In genomic region chr7:88218428-88218745, GRCh38 we compare ENCODE assay signal across 8 cellular contexts. TPM values are rescaled to one million over a fixed set of nuclear protein-coding genes. Genes with fewer than 3 reads are reported as not detected.
DNase-seq lines count a peak whose midpoint lies in the region; ATAC-seq and TF ChIP-seq lines count a peak whose summit lies in the region.

No MANE protein-coding gene starts in this region.

- intact Hi-C loops in breast epithelium (cut with DNase I; ENCODE audit: low total_unique reads) = no loop called here

- H3K36me3 ChIP-seq in breast epithelium = peaks cover 4% of the 10 kb centered on the region

- peaks cover 46% of the 10 kb centered on the region for H3K36me3 Mint-ChIP-seq in stimulated activated naive CD8-positive, alpha-beta T cell treated with anti-CD3 and anti-CD28 coated beads, Interleukin-15, Interleukin-2, amounts not matched to agents 100 ng/mL and 50 ng/mL, for 24 hours (ENCODE audit: low read depth)
- peaks cover 5 to 10% of the 10 kb centered on the region in 2 donors for H3K36me3 Mint-ChIP-seq in naive B cell

- no peaks in the 10 kb centered on the region for H3K9me3 ChIP-seq in breast epithelium

- H3K4me1 Mint-ChIP-seq in stimulated activated naive CD8-positive, alpha-beta T cell treated with anti-CD3 and anti-CD28 coated beads, Interleukin-15, Interleukin-2, amounts not matched to agents 100 ng/mL and 50 ng/mL, for 24 hours (ENCODE audit: low read depth) = peaks cover 40% of the 10 kb centered on the region
- peaks cover 26 to 39% (median 31%) of the 10 kb centered on the region in 3 donors for H3K4me1 Mint-ChIP-seq in naive B cell

- peak overlapping the region; percentile 88 for H3K27ac Mint-ChIP-seq in stimulated activated naive CD8-positive, alpha-beta T cell treated with anti-CD3 and anti-CD28 coated beads, Interleukin-15, Interleukin-2, amounts not matched to agents 100 ng/mL and 50 ng/mL, for 24 hours
- peak overlapping the region; percentile 34 to 98 (median 92) for H3K27ac Mint-ChIP-seq in naive B cell

- no peaks in the 10 kb centered on the region for H3K27me3 ChIP-seq in breast epithelium

- no peak for ATAC-seq in stimulated activated naive CD8-positive, alpha-beta T cell treated with anti-CD3 and anti-CD28 coated beads, Interleukin-15, Interleukin-2, amounts not matched to agents 100 U/mL and 50 U/mL, for 24 hours
- ATAC-seq in naive B cell (ENCODE audit: low read depth in 2 of 2) = no peak
- no peak for ATAC-seq in HG03097 (IDR thresholded peaks at IDR 0.05; ENCODE audit: low FRiP score, unreplicated experiment)

- DNase-seq in stimulated activated naive CD8-positive, alpha-beta T cell treated with anti-CD3 and anti-CD28 coated beads, Interleukin-15, Interleukin-2, amounts not matched to agents 100 U/mL and 50 U/mL, for 24 hours = no peak
- DNase-seq in breast epithelium (ENCODE audit: low spot score in 2 of 2) (no peak), naive B cell (no peak), DMS153 (lab: John Stamatoyannopoulos, UW) (no peak), NCI-H2081 treated with DMSO at 0.1 percent for 48 hours (lab: John Stamatoyannopoulos, UW) (no peak), SW480 (ENCODE audit: low spot score) (no peak)

- TF ChIP-seq CTCF in breast epithelium (IDR thresholded peaks at IDR 0.05) = no peak

- no peak for TF ChIP-seq POLR2A in breast epithelium (IDR thresholded peaks at IDR 0.05)

- peak overlapping the region; percentile 26 to 92 for H3K27ac ChIP-seq in breast epithelium

- peak overlapping the region; percentile 77 to 98 (median 93) for H3K4me3 ChIP-seq in breast epithelium

- H3K9me3 Mint-ChIP-seq in stimulated activated naive CD8-positive, alpha-beta T cell treated with anti-CD3 and anti-CD28 coated beads, Interleukin-15, Interleukin-2, amounts not matched to agents 100 ng/mL and 50 ng/mL, for 24 hours = no peaks in the 10 kb centered on the region
- H3K9me3 Mint-ChIP-seq in naive B cell = no peaks in the 10 kb centered on the region

- peaks cover 0 to 15% of the 10 kb centered on the region in 2 donors for H3K4me1 ChIP-seq in breast epithelium

- peak overlapping the region; percentile 94 for H3K4me3 Mint-ChIP-seq in stimulated activated naive CD8-positive, alpha-beta T cell treated with anti-CD3 and anti-CD28 coated beads, Interleukin-15, Interleukin-2, amounts not matched to agents 100 ng/mL and 50 ng/mL, for 24 hours
- H3K4me3 Mint-ChIP-seq in naive B cell = peak overlapping the region; percentile 94 to 99 (median 97)

- no peaks in the 10 kb centered on the region for H3K27me3 Mint-ChIP-seq in stimulated activated naive CD8-positive, alpha-beta T cell treated with anti-CD3 and anti-CD28 coated beads, Interleukin-15, Interleukin-2, amounts not matched to agents 100 ng/mL and 50 ng/mL, for 24 hours
- H3K27me3 Mint-ChIP-seq in naive B cell = no peaks in the 10 kb centered on the region

RNA-seq across cellular contexts. Expression of gene SRI, which starts 1.5 kb away (rescaled TPM):
- 100 to 1,000 TPM in 1 of 3 donors, 10 to 100 TPM in 2; 69.1 to 115 (median 90.9) TPM for total RNA-seq in breast epithelium
- 100 to 1,000 TPM; 194 to 265 (median 222) TPM for polyA plus RNA-seq in naive B cell (ENCODE audit: low read depth in 6 of 6)
